ENCODE assay signal across 8 cellular contexts in the genomic region with DNA sequence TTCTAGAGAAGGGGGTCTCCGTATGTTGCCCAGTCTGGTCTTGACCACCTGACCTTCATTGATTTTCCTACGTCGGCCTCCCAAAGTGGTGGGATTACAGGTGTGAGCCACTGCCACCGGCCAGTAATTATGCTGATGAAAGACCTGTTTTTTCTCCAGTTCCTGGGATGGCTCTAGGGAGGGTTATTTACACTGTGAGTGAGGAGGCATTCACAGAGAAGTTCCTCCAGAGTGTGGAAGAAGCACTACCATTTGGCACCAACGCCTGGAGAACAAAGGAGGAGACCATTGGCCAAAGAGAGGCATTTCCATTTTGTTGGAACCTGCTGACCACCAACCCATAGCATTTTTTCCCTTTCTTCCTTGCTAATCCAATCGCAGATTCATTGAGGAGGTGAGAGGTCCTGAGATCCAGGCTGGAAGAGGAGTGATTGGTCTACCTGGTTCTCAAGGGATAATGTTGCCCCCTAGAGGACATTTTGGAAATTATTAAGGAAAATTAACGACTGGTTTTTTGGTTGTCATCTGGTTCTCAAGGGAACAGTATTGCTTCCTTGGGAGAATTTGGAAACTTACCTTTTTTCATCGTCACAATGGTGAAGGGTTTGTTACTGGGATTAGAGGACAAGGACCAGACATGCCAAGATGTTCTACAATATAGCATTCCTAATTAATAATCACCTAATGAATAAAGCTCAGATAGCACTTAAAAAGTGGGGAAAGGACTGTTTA. TPM values are rescaled to one million over a fixed set of nuclear protein-coding genes. Genes with fewer than 3 reads are reported as not detected.
DNase-seq lines count a peak whose midpoint lies in the region; ATAC-seq, FAIRE-seq and TF ChIP-seq lines count a peak whose summit lies in the region.

No MANE protein-coding gene starts in this region.

- H3K4me1 ChIP-seq in astrocyte (ENCODE audit: insufficient read depth, low read length) = peaks cover 11% of the 10 kb centered on the region
- peaks cover 0 to 11% (median 4%) of the 10 kb centered on the region in 6 donors for H3K4me1 ChIP-seq in spleen

- H3K4me3 Mint-ChIP-seq in astrocyte (ENCODE audit: unreplicated experiment) = no peak overlapping the region

- H2AFZ ChIP-seq in astrocyte (ENCODE audit: low read depth, low read length) = peak overlapping the region; percentile 27

- no peaks in the 10 kb centered on the region for H3K9me3 ChIP-seq in astrocyte (ENCODE audit: insufficient read depth, low read depth, low read length)
- H3K9me3 ChIP-seq in spleen = no peaks in the 10 kb centered on the region

- no peaks in the 10 kb centered on the region for H3K36me3 Mint-ChIP-seq in astrocyte (ENCODE audit: low read depth, unreplicated experiment)

- peaks cover 2% of the 10 kb centered on the region for H3K9me3 Mint-ChIP-seq in astrocyte (ENCODE audit: unreplicated experiment)

- DNase-seq in D721Med (ENCODE audit: insufficient read length, low spot score) (peak; percentile 51), HPDE6-E6E7 (ENCODE audit: extremely low spot score) (peak; percentile 55), NCI-H510A treated with DMSO at 0.1 percent for 48 hours (lab: John Stamatoyannopoulos, UW) (peak; percentile 78), astrocyte (ENCODE audit: low read depth) (peak; percentile 61), iPS DF 4.7 (ENCODE audit: extremely low read depth, low spot score) (peak; percentile 78), spleen (no peak)
- no peak for DNase-seq in stimulated activated CD8-positive, alpha-beta memory T cell treated with anti-CD3 and anti-CD28 coated beads, Interleukin-4, amount 100 ng/mL, for 48 hours

- 42 to 46% (median 44%) methylated on average over 8 of the region's 8 CpGs for WGBS in spleen, 5 donors

- no peak overlapping the region for H3K27ac ChIP-seq in astrocyte (ENCODE audit: low read depth, low read length)
- H3K27ac ChIP-seq in spleen = no peak overlapping the region

- no peaks in the 10 kb centered on the region for H3K36me3 ChIP-seq in astrocyte (ENCODE audit: insufficient read depth, low read length)
- H3K36me3 ChIP-seq in spleen = no peaks in the 10 kb centered on the region

- TF ChIP-seq POLR2A in spleen (IDR thresholded peaks at IDR 0.05) = no peak

- no peaks in the 10 kb centered on the region for H3K79me2 ChIP-seq in astrocyte (ENCODE audit: insufficient read depth, low read length)

- peaks cover 8% of the 10 kb centered on the region for H3K4me1 Mint-ChIP-seq in astrocyte (ENCODE audit: low read depth, unreplicated experiment)

- H3K4me3 ChIP-seq in astrocyte (ENCODE audit: insufficient read depth, low read depth, low read length) = no peak overlapping the region
- no peak overlapping the region for H3K4me3 ChIP-seq in spleen

- TF ChIP-seq CTCF in D721Med (IDR thresholded peaks at IDR 0.05; ENCODE audit: insufficient read depth, missing control alignments) (peak; percentile 66), astrocyte (IDR thresholded peaks at IDR 0.05; ENCODE audit: insufficient read depth, low read depth, low read length) (peak; percentile 77), spleen (IDR thresholded peaks at IDR 0.05 in 8 of 11, conservative IDR thresholded peaks at IDR 0.05 in 3 of 11) (peak; percentile 40 to 86 (median 68))

- no peak for ATAC-seq in HG02970 (IDR thresholded peaks at IDR 0.05; ENCODE audit: low FRiP score, unreplicated experiment)

- no peaks in the 10 kb centered on the region for H3K27me3 Mint-ChIP-seq in astrocyte (ENCODE audit: low read depth, unreplicated experiment)

- no peaks in the 10 kb centered on the region for H4K20me1 ChIP-seq in astrocyte (ENCODE audit: insufficient read depth, low read length)

- no peak overlapping the region for H3K9ac ChIP-seq in astrocyte (ENCODE audit: low read length)

- H3K27me3 ChIP-seq in astrocyte (ENCODE audit: insufficient read depth, low read length) (no peaks in the 10 kb centered on the region), spleen (replicated peaks in 1 of 7) (no peaks in the 10 kb centered on the region)

- H3K27ac Mint-ChIP-seq in astrocyte (ENCODE audit: unreplicated experiment) = no peak overlapping the region

- FAIRE-seq in D721Med (lab: Jason Lieb, UNC) (peak; percentile 92), astrocyte (lab: Jason Lieb, UNC) (peak; percentile 84)

- intact Hi-C loops in spleen (cut with DNase I; ENCODE audit: low total_unique reads) = loop anchor here (2.0 to 10.0 kb wide), 2 partner anchors 46 to 90 kb away; no protein-coding TSS in a partner anchor

- no peak overlapping the region for H3K4me2 ChIP-seq in astrocyte (ENCODE audit: low read length)

RNA-seq across cellular contexts. Expression of gene SAE1, which starts 5.5 kb away (rescaled TPM):
- total RNA-seq in astrocyte (107 and 133 TPM in 2 replicates), spleen (10 to 100 TPM; 42.7 to 72.4 (median 59.5) TPM)
- 10 to 100 TPM; 28.1 to 53.3 (median 43.9) TPM for polyA plus RNA-seq in spleen

RNA-seq across cellular contexts. Expression of gene ZC3H4, which starts 11.5 kb away (rescaled TPM):
- total RNA-seq in astrocyte (36.6 and 42.3 TPM in 2 replicates), spleen (10 to 100 TPM; 26.8 to 68.7 (median 44.1) TPM)
- 10 to 100 TPM in 1 of 3 donors, 1 to 10 TPM in 2; 6.0 to 14.2 (median 7.5) TPM for polyA plus RNA-seq in spleen

Comparison
In these comparisons a context has a peak if more than half of its experiments do, and no peak if none do; other contexts are left out.
1. DNase-seq: peak in D721Med (single experiment), HPDE6-E6E7 (single experiment), NCI-H510A treated with DMSO at 0.1 percent for 48 hours (single experiment), astrocyte (single experiment) and iPS DF 4.7 (single experiment); none in spleen (single experiment) and stimulated activated CD8-positive, alpha-beta memory T cell treated with anti-CD3 and anti-CD28 coated beads, Interleukin-4, amount 100 ng/mL, for 48 hours (single experiment).
2. Peak in every context shown above with its lines, with median percentiles within 50 percentile points of each other: CTCF ChIP-seq.